In genomic region chr9:90774682-90775081, GRCh38 we compare ENCODE assay signal across 8 cellular contexts. TPM values are rescaled to one million over a fixed set of nuclear protein-coding genes. Genes with fewer than 3 reads are reported as not detected.
A peak's percentile ranks its signal among the peaks of the same experiment; 100 is the strongest.
DNase-seq lines count a peak whose midpoint lies in the region; ATAC-seq, FAIRE-seq and TF ChIP-seq lines count a peak whose summit lies in the region.

No MANE protein-coding gene starts in this region.

- in situ Hi-C loops in GM12878 (cut with MboI): loop anchor here (25.0 kb wide), 1 partner anchor 1187 kb away; no protein-coding TSS in a partner anchor

- H3K9me3 ChIP-seq in GM12878 (replicated peaks; ENCODE audit: control insufficient read depth, insufficient read depth, low read length) (no peaks in the 10 kb centered on the region), SJCRH30 (replicated peaks) (no peaks in the 10 kb centered on the region)

- POLR2A ChIA-PET in GM12878 (lab: Charles Lee): no interaction called here

- BruUV-seq in GM12878 (replicated peaks; lab: Mats Ljungman, UMichigan): no TSS peak

- peak; percentile 59 for TF ChIP-seq RAD21 in GM12878 (IDR thresholded peaks at IDR 0.05; ENCODE audit: insufficient read depth, low read depth, low read length)

- H3K9ac ChIP-seq in GM12878 (ENCODE audit: control insufficient read depth, insufficient read depth, low read length): no peak overlapping the region

- no peak overlapping the region for H2AFZ ChIP-seq in GM12878 (ENCODE audit: control insufficient read depth, low read depth, low read length)

- RAD21 ChIA-PET in GM12878 (lab: Charles Lee; ENCODE audit: unreplicated experiment): interaction anchor here (0.7 to 1.9 kb wide), 3 partner anchors 8 to 95 kb away, joined by 3 to 8 read pairs (median 5); no protein-coding TSS in a partner anchor

- H3K27ac ChIP-seq in GM12878 (ENCODE audit: control insufficient read depth, insufficient read depth): no peak overlapping the region
- H3K27ac ChIP-seq in SJCRH30: no peak overlapping the region

- CTCF ChIA-PET in GM12878 (lab: Yijun Ruan, JAX): interaction anchor here (1.2 to 1.7 kb wide), 2 partner anchors 95 to 104 kb away, joined by 3 to 6 read pairs; no protein-coding TSS in a partner anchor

- FAIRE-seq in GM12878 (lab: Jason Lieb, UNC): no peak

- intact Hi-C loops in GM12878 (cut with micrococcal nuclease; ENCODE audit: unreplicated experiment): loop anchor here (1.0 to 5.0 kb wide), 3 partner anchors 28 to 97 kb away; no protein-coding TSS in a partner anchor

- no peak for TF ChIP-seq POLR2A in GM12878 (IDR thresholded peaks at IDR 0.05; ENCODE audit: low read depth, low read length)

- peak; percentile 21; the same call in 1 of the 2 replicates for TF ChIP-seq CTCF in GM12875 (IDR thresholded peaks at IDR 0.05; ENCODE audit: borderline replicate concordance, insufficient read depth, low read depth, low read length)
- TF ChIP-seq CTCF in GM12878 (IDR thresholded peaks at IDR 0.05 in 2 of 3, conservative IDR thresholded peaks at IDR 0.05 in 1 of 3; ENCODE audit: control insufficient read depth in 2 of 3, extremely low read depth in 1 of 3, insufficient read depth in 1 of 3, low read depth in 3 of 3, low read length in 3 of 3): peak; percentile 33 to 40 (median 38); a peak in 4 of 6 replicates
- TF ChIP-seq CTCF in omental fat pad (IDR thresholded peaks at IDR 0.05): no peak

- H3K27me3 ChIP-seq in GM12878 (replicated peaks in 1 of 2; ENCODE audit: control insufficient read depth in 2 of 2, insufficient read depth in 2 of 2, low read length in 1 of 2) (no peaks in the 10 kb centered on the region), SJCRH30 (no peaks in the 10 kb centered on the region)

- 24% methylated on average over 3 of the region's 3 CpGs for WGBS in GM12878 (ENCODE audit: insufficient coverage, insufficient replicate concordance, low lambda C conversion rate, missing lambda C conversion rate)

- DNase-seq in GM12878 (ENCODE audit: low read depth, low spot score): peak; percentile 90
- DNase-seq in activated effector memory CD4-positive, alpha-beta T cell treated with anti-CD3 and anti-CD28 coated beads, Interleukin-2, amount 50 U/mL, for 16 hours: no peak
- DNase-seq in SJCRH30: no peak
- no peak for DNase-seq in NCI-H446 treated with DMSO at 0.1 percent for 48 hours (lab: John Stamatoyannopoulos, UW)
- no peak for DNase-seq in omental fat pad (ENCODE audit: low spot score)

- TF ChIP-seq EP300 in GM12878 (IDR thresholded peaks at IDR 0.05; ENCODE audit: borderline replicate concordance in 1 of 2, control insufficient read depth in 1 of 2, low read depth in 2 of 2, low read length in 2 of 2): peak in 1 of 2 experiments; percentile 37; a peak in 1 of 4 replicates

- peaks cover 35% of the 10 kb centered on the region for H3K4me1 ChIP-seq in GM12878 (ENCODE audit: control insufficient read depth, insufficient read depth, low read length)
- no peaks in the 10 kb centered on the region for H3K4me1 ChIP-seq in SJCRH30

- no peaks in the 10 kb centered on the region for H3K36me3 ChIP-seq in GM12878 (ENCODE audit: control insufficient read depth in 2 of 2, insufficient read depth in 2 of 2, low read length in 1 of 2)
- H3K36me3 ChIP-seq in SJCRH30: no peaks in the 10 kb centered on the region; the same call in 1 of the 2 replicates

- H3K4me3 ChIP-seq in GM12875 (ENCODE audit: low read depth, low read length) (no peak overlapping the region), GM12878 (no peak overlapping the region), SJCRH30 (no peak overlapping the region)

- H3K4me2 ChIP-seq in GM12878 (ENCODE audit: control insufficient read depth, insufficient read depth): peak overlapping the region; percentile 26

- H3K79me2 ChIP-seq in GM12878 (ENCODE audit: control insufficient read depth, insufficient read depth, low read length): no peaks in the 10 kb centered on the region

- SMC1A ChIA-PET in GM12878 (lab: Charles Lee; ENCODE audit: uncharacterized antibody, unreplicated experiment): interaction anchor here (0.8 to 1.3 kb wide), 4 partner anchors 21 to 95 kb away, joined by 3 to 4 read pairs (median 3); no protein-coding TSS in a partner anchor

- ATAC-seq in GM21360 (IDR thresholded peaks at IDR 0.05; ENCODE audit: unreplicated experiment) (peak; percentile 72), HG03439 (IDR thresholded peaks at IDR 0.05; ENCODE audit: unreplicated experiment) (peak; percentile 84), GM12878 (peak; percentile 92), omental fat pad (ENCODE audit: low FRiP score) (no peak)

- no peaks in the 10 kb centered on the region for H4K20me1 ChIP-seq in GM12878 (ENCODE audit: control insufficient read depth, insufficient read depth)

TF ChIP-seq in GM12878, 131 proteins besides CTCF, POLR2A, EP300 and RAD21 (continues in another document):
- TF ChIP-seq CEBPB (IDR thresholded peaks at IDR 0.05; ENCODE audit: borderline replicate concordance in 1 of 2, low read depth in 2 of 2, low read length in 2 of 2) (no peak), SMC3 (IDR thresholded peaks at IDR 0.05; ENCODE audit: borderline replicate concordance, low read length) (peak; percentile 30; the same call in 1 of the 2 replicates), ELK1 (IDR thresholded peaks at IDR 0.05; ENCODE audit: low read depth, low read length) (no peak), CHD2 (IDR thresholded peaks at IDR 0.05; ENCODE audit: borderline replicate concordance, low read depth, low read length) (no peak), NFIC (IDR thresholded peaks at IDR 0.05; ENCODE audit: low read depth, low read length) (0 out of 2 replicates have a peak, but pooled peaks have one; percentile 29), YBX1 (IDR thresholded peaks at IDR 0.05) (no peak), IKZF1 (conservative IDR thresholded peaks at IDR 0.05) (peak; percentile 79), TCF12 (IDR thresholded peaks at IDR 0.05; ENCODE audit: low read depth, low read length) (peak; percentile 85), BCLAF1 (IDR thresholded peaks at IDR 0.05) (no peak), IKZF2 (IDR thresholded peaks at IDR 0.05) (peak; percentile 63 to 66), EED (IDR thresholded peaks at IDR 0.05; ENCODE audit: low read depth) (peak; percentile 82), RUNX3 (IDR thresholded peaks at IDR 0.05; ENCODE audit: low read length) (peak; percentile 97), TCF7 (IDR thresholded peaks at IDR 0.05; ENCODE audit: borderline replicate concordance) (peak; percentile 89), MTA2 (IDR thresholded peaks at IDR 0.05; ENCODE audit: low read depth) (peak; percentile 42; the same call in 1 of the 2 replicates)

RNA-seq across cellular contexts. Expression of gene SYK, which starts 26.9 kb away (rescaled TPM):
- 29.6 and 41.5 TPM in 2 replicates for total RNA-seq in GM12878 (2013; cell fraction: nucleolus; rRNA removed)
- total RNA-seq in GM12878 (2014; rRNA removed) (80.7 and 88.4 TPM in 2 replicates), GM12878 (2014; rRNA removed; fragmentation: Illumina TruSeq; extraction: Trizol) (70.2 and 75.8 TPM in 2 replicates), GM12878 (2021) (128 and 135 TPM in 2 replicates), omental fat pad (10 to 100 TPM; 12.4 to 36.1 (median 25.9) TPM)
- polyA plus RNA-seq in GM12878 (2011; ENCODE audit: low read depth): 17.5 TPM
- polyA plus RNA-seq in GM12878 (2011; rRNA removed) (5.7 and 6.5 TPM in 2 replicates), GM12878 (2014; fragmentation: Illumina TruSeq; extraction: Trizol) (77.5 and 82.5 TPM in 2 replicates), GM12878 (2014; fragmentation: Nextera tagmentation; extraction: Ambion mirVana) (10 to 100 TPM; 23.1 to 24.8 TPM), GM12878 (2014; rRNA removed) (58.1 and 58.2 TPM in 2 replicates), GM12878 (2016; fragmentation: Nextera tagmentation; extraction: Ambion mirVana) (10 to 100 TPM; 68.0 to 69.5 TPM)
- polyA plus RNA-seq in GM12878 (2011; cell fraction: cytosol; rRNA removed): 7.5 and 7.6 TPM in 2 replicates
- 7.6 and 13.2 TPM in 2 replicates for polyA plus RNA-seq in GM12878 (2011; cell fraction: nucleus; rRNA removed)
- 26.6 and 29.5 TPM in 2 replicates for polyA plus RNA-seq in GM12878 (2012)
- 7.0 and 8.3 TPM in 2 replicates for polyA minus RNA-seq in GM12878 (2011; rRNA and poly(A)+ RNA removed)
- 5.8 and 11.6 TPM in 2 replicates for polyA minus RNA-seq in GM12878 (2011; cell fraction: cytosol; rRNA and poly(A)+ RNA removed)
- polyA minus RNA-seq in GM12878 (2011; cell fraction: nucleus; rRNA and poly(A)+ RNA removed): 6.8 and 8.5 TPM in 2 replicates
- total RNA-seq in SJCRH30 (2014; rRNA removed; shearing (Covaris generic)): not detected in 2 replicates

Comparison
In these comparisons a context has a peak if more than half of its experiments do, and no peak if none do; other contexts are left out.
1. CTCF ChIP-seq: peak in GM12875 (single experiment) and GM12878 (3 of 3); none in omental fat pad (0 of 3).
2. RNA of gene SYK, which starts 26.9 kb away (total RNA-seq): 29.6 to 135 TPM in GM12878 and 12.4 to 36.1 TPM in omental fat pad; not detected in SJCRH30; every median in the first group is over 10 times any median in the second.